In genomic region chr12:120413901-120414695, GRCh38 we compare ENCODE assay signal across 14 cellular contexts. TPM values are rescaled to one million over a fixed set of nuclear protein-coding genes. Genes with fewer than 3 reads are reported as not detected.
DNase-seq lines count a peak whose midpoint lies in the region; ATAC-seq, FAIRE-seq and TF ChIP-seq lines count a peak whose summit lies in the region.
"Had no signal": no experiment of that assay in that cellular context is flagged by ENCODE, and none has a peak within 500 bp of the region (broad histone marks: within the 10 kb centered on the region; RNA-seq: fewer than 3 reads in every experiment).

No MANE protein-coding gene starts in this region.

- H3K9me3 ChIP-seq in A549 = no peaks in the 10 kb centered on the region
- H3K9me3 ChIP-seq in mucosa of descending colon = no peaks in the 10 kb centered on the region
- H3K9me3 ChIP-seq in CD8-positive, alpha-beta memory T cell (ENCODE audit: low read length) = no peaks in the 10 kb centered on the region

- no peaks in the 10 kb centered on the region for H3K36me3 ChIP-seq in mucosa of descending colon (ENCODE audit: low read depth)
- no peaks in the 10 kb centered on the region for H3K36me3 ChIP-seq in CD8-positive, alpha-beta memory T cell (ENCODE audit: insufficient read depth, low read length)
- H3K36me3 ChIP-seq: WERI-Rb-1 had no signal

- no peak overlapping the region for H3K27ac ChIP-seq in A549
- H3K27ac ChIP-seq in CD8-positive, alpha-beta memory T cell (ENCODE audit: low read depth, low read length) = no peak overlapping the region
- H3K27ac ChIP-seq: WERI-Rb-1 had no signal

- H3K9me3 Mint-ChIP-seq in T-cell = no peaks in the 10 kb centered on the region
- H3K9me3 Mint-ChIP-seq in CD8-positive, alpha-beta memory T cell = no peaks in the 10 kb centered on the region
- H3K9me3 Mint-ChIP-seq: IgD-negative memory B cell had no signal

- TF ChIP-seq RAD21 in A549 (conservative IDR thresholded peaks at IDR 0.05 in 1 of 2, IDR thresholded peaks at IDR 0.05 in 1 of 2) = no peak

- no peaks in the 10 kb centered on the region for H3K27me3 ChIP-seq in CD8-positive, alpha-beta memory T cell (ENCODE audit: insufficient read depth, low read length, poor library complexity, severe bottlenecking)

- peaks cover 7 to 10% of the 10 kb centered on the region in 2 donors for H3K27me3 Mint-ChIP-seq in T-cell
- H3K27me3 Mint-ChIP-seq in CD8-positive, alpha-beta memory T cell = peaks cover 7 to 16% of the 10 kb centered on the region in 2 donors

- FAIRE-seq in A549 (lab: Jason Lieb, UNC) = no peak

- TF ChIP-seq POLR2A in A549 (IDR thresholded peaks at IDR 0.05; ENCODE audit: low read length) = no peak

- H3K4me3 Mint-ChIP-seq in T-cell = no peak overlapping the region
- H3K4me3 Mint-ChIP-seq in CD8-positive, alpha-beta memory T cell = no peak overlapping the region
- H3K4me3 Mint-ChIP-seq: IgD-negative memory B cell had no signal

- intact Hi-C loops in Right ventricle myocardium superior (cut with DNase I) (no loop called here), mucosa of descending colon (cut with DNase I, micrococcal nuclease) (no loop called here)

- 76% methylated on average over 13 of the region's 13 CpGs for WGBS in A549 (ENCODE audit: missing lambda C conversion rate)

- TF ChIP-seq CTCF in A549 (IDR thresholded peaks at IDR 0.05) = no peak
- no peak for TF ChIP-seq CTCF in mucosa of descending colon (IDR thresholded peaks at IDR 0.05)

- H3K4me1 ChIP-seq in A549 = no peaks in the 10 kb centered on the region
- no peaks in the 10 kb centered on the region for H3K4me1 ChIP-seq in mucosa of descending colon (ENCODE audit: low read depth)
- H3K4me1 ChIP-seq in CD8-positive, alpha-beta memory T cell (ENCODE audit: insufficient read depth, low read length) = no peaks in the 10 kb centered on the region

- H3K4me1 Mint-ChIP-seq in T-cell = no peaks in the 10 kb centered on the region
- no peaks in the 10 kb centered on the region for H3K4me1 Mint-ChIP-seq in CD8-positive, alpha-beta memory T cell

- H3K4me3 ChIP-seq in A549 (no peak overlapping the region), mucosa of descending colon (no peak overlapping the region)
- no peak overlapping the region for H3K4me3 ChIP-seq in CD8-positive, alpha-beta memory T cell (ENCODE audit: low read length)

- no peaks in the 10 kb centered on the region for H3K36me3 Mint-ChIP-seq in T-cell
- H3K36me3 Mint-ChIP-seq in CD8-positive, alpha-beta memory T cell = peaks cover 0 to 3% (median 0%) of the 10 kb centered on the region in 3 donors
- H3K36me3 Mint-ChIP-seq: IgD-negative memory B cell had no signal

- ATAC-seq in A549 (peak; percentile 49 to 56; a peak in 5 of 6 replicates), Right ventricle myocardium superior (ENCODE audit: poor library complexity) (peak; percentile 83), mucosa of descending colon (peak; percentile 94), T-cell (replicated peaks in 1 of 4) (no peak)

- no peak for DNase-seq in A549 (ENCODE audit: low read depth in 1 of 2, low spot score in 1 of 2)
- peak; percentile 70 for DNase-seq in NCI-H2227 treated with DMSO at 0.1 percent for 48 hours (lab: John Stamatoyannopoulos, UW)
- DNase-seq in Right ventricle myocardium superior = no peak
- peak in 2 of 3 donors; percentile 49 to 57 for DNase-seq in mucosa of descending colon
- no peak for DNase-seq in T-cell
- no peak for DNase-seq in stimulated activated CD4-positive, alpha-beta T cell treated with anti-CD3 and anti-CD28 coated beads, Interleukin-2, amount 100 ng/mL, for 24 hours
- DNase-seq in CD8-positive, alpha-beta memory T cell = no peak
- no peak for DNase-seq in activated effector memory CD4-positive, alpha-beta T cell treated with anti-CD3 and anti-CD28 coated beads, Interleukin-2, amount 50 U/mL, for 16 hours
- DNase-seq: activated T-cell treated with anti-CD3 and anti-CD28 coated beads, Interleukin-2, amount 50 U/mL, for 1 hour; NCI-H2081 treated with DMSO at 0.1 percent for 48 hours; stimulated activated naive CD4-positive, alpha-beta T cell; WERI-Rb-1 had no signal

- no peak for TF ChIP-seq EP300 in A549 (IDR thresholded peaks at IDR 0.05)

- no peak overlapping the region for H3K27ac Mint-ChIP-seq in T-cell
- no peak overlapping the region for H3K27ac Mint-ChIP-seq in CD8-positive, alpha-beta memory T cell

- CTCF ChIA-PET in A549 (lab: Yijun Ruan, JAX) (interaction anchor here (1.0 kb wide), 1 partner anchor 58 kb away, joined by 3 read pairs; no protein-coding TSS in a partner anchor), T-cell (lab: Charles Lee) (no interaction called here)
- CTCF ChIA-PET in CD8-positive, alpha-beta memory T cell (lab: Charles Lee) = no interaction called here

- POLR2A ChIA-PET in A549 (lab: Yijun Ruan, JAX) (interaction anchor here (0.6 kb wide), 1 partner anchor 285 kb away, joined by 3 read pairs; no protein-coding TSS in a partner anchor), T-cell (lab: Charles Lee) (no interaction called here)
- POLR2A ChIA-PET in CD8-positive, alpha-beta memory T cell (lab: Charles Lee) = interaction anchor here (0.6 kb wide), 1 partner anchor 213 kb away, joined by 5 read pairs; no protein-coding TSS in a partner anchor

- H3K4me2 ChIP-seq in A549 = no peak overlapping the region

TF ChIP-seq in A549, 52 proteins besides CTCF, POLR2A, EP300 and RAD21 (continues in another document):
- TF ChIP-seq GATA3 (IDR thresholded peaks at IDR 0.05; ENCODE audit: borderline replicate concordance) = no peak
- TF ChIP-seq ATOH8 (CRISPR knock-in tag; IDR thresholded peaks at IDR 0.05; ENCODE audit: low read depth) = no peak
- TF ChIP-seq CEBPB (IDR thresholded peaks at IDR 0.05) = no peak

RNA-seq across cellular contexts. Expression of gene COX6A1, which starts 23.8 kb away (rescaled TPM):
- polyA plus RNA-seq in A549 (2011; rRNA removed) = 948 and 1,287 TPM in 2 replicates
- 2,005 and 2,029 TPM in 2 replicates for polyA plus RNA-seq in A549 (2012; cell fraction: cytosol; rRNA removed)
- polyA plus RNA-seq in A549 (2012; cell fraction: nucleus; rRNA removed) = 3,876 and 3,914 TPM in 2 replicates
- polyA plus RNA-seq in A549 (2017; fragmentation: RNase III; extraction: RNeasy Plus Mini Kit Qiagen cat#74134 plus additional on column Dnase treatment) = 709 to 768 TPM (median 759 TPM) in 3 replicates
- polyA minus RNA-seq in A549 (2011; rRNA and poly(A)+ RNA removed) = 209 and 257 TPM in 2 replicates
- 119 TPM for total RNA-seq in Right ventricle myocardium superior
- 100 to 1,000 TPM; 509 to 899 (median 865) TPM for total RNA-seq in mucosa of descending colon
- total RNA-seq in T-cell = 100 to 1,000 TPM; 128 to 171 (median 163) TPM
- total RNA-seq in CD8-positive, alpha-beta memory T cell = 100 to 1,000 TPM; 475 TPM
- polyA plus RNA-seq in CD8-positive, alpha-beta memory T cell = 785 TPM

RNA-seq across cellular contexts. Expression of gene TRIAP1, which starts 32.1 kb away (rescaled TPM):
- 97.9 and 114 TPM in 2 replicates for polyA plus RNA-seq in A549 (2011; rRNA removed)
- polyA plus RNA-seq in A549 (2012; cell fraction: cytosol; rRNA removed) = 24.2 and 27.2 TPM in 2 replicates
- polyA plus RNA-seq in A549 (2012; cell fraction: nucleus; rRNA removed) = 6.6 and 9.9 TPM in 2 replicates
- polyA plus RNA-seq in A549 (2017; fragmentation: RNase III; extraction: RNeasy Plus Mini Kit Qiagen cat#74134 plus additional on column Dnase treatment) = 70.9 to 81.9 TPM (median 72.3 TPM) in 3 replicates
- 11.1 and 12.6 TPM in 2 replicates for polyA minus RNA-seq in A549 (2011; rRNA and poly(A)+ RNA removed)
- 15.1 TPM for total RNA-seq in Right ventricle myocardium superior
- 10 to 100 TPM; 14.9 to 16.7 (median 16.3) TPM for total RNA-seq in mucosa of descending colon
- 10 to 100 TPM; 15.9 to 24.0 (median 21.5) TPM for total RNA-seq in T-cell
- total RNA-seq in CD8-positive, alpha-beta memory T cell = 10 to 100 TPM; 87.0 to 88.1 TPM
- 51.6 TPM for polyA plus RNA-seq in CD8-positive, alpha-beta memory T cell

RNA-seq across cellular contexts. Expression of gene GATC, which starts 32.1 kb away (rescaled TPM):
- polyA plus RNA-seq in A549 (2011; rRNA removed) (39.9 and 40.6 TPM in 2 replicates), A549 (2017; fragmentation: RNase III; extraction: RNeasy Plus Mini Kit Qiagen cat#74134 plus additional on column Dnase treatment) (19.7 to 22.5 TPM (median 20.6 TPM) in 3 replicates)
- 12.8 and 14.0 TPM in 2 replicates for polyA plus RNA-seq in A549 (2012; cell fraction: cytosol; rRNA removed)
- 8.3 and 10.1 TPM in 2 replicates for polyA plus RNA-seq in A549 (2012; cell fraction: nucleus; rRNA removed)
- 12.8 and 15.3 TPM in 2 replicates for polyA minus RNA-seq in A549 (2011; rRNA and poly(A)+ RNA removed)
- total RNA-seq in Right ventricle myocardium superior (13.0 TPM), mucosa of descending colon (10 to 100 TPM; 20.6 to 29.5 (median 26.8) TPM), T-cell (10 to 100 TPM; 15.9 to 47.2 (median 30.3) TPM)
- 10 to 100 TPM; 28.6 to 30.6 TPM for total RNA-seq in CD8-positive, alpha-beta memory T cell
- 29.8 TPM for polyA plus RNA-seq in CD8-positive, alpha-beta memory T cell

RNA-seq across cellular contexts. Expression of gene MSI1, which starts 45.1 kb away (rescaled TPM):
- polyA plus RNA-seq in A549 (2011; rRNA removed) = 0.44 and 0.72 TPM in 2 replicates
- polyA plus RNA-seq in A549 (2012; cell fraction: cytosol; rRNA removed) = 1.0 TPM in 2 replicates
- 1.4 and 2.4 TPM in 2 replicates for polyA plus RNA-seq in A549 (2012; cell fraction: nucleus; rRNA removed)
- polyA plus RNA-seq in A549 (2017; fragmentation: RNase III; extraction: RNeasy Plus Mini Kit Qiagen cat#74134 plus additional on column Dnase treatment) = 1.0 to 1.9 TPM (median 1.4 TPM) in 3 replicates
- 0.91 and 1.8 TPM in 2 replicates for polyA minus RNA-seq in A549 (2011; rRNA and poly(A)+ RNA removed)
- 5.4 TPM for total RNA-seq in Right ventricle myocardium superior
- total RNA-seq in mucosa of descending colon = 1 to 10 TPM; 3.7 to 6.3 (median 3.8) TPM
- under 1 TPM in 1 of 5 donors, not detected in 4; 0.15 TPM for total RNA-seq in T-cell
- under 1 TPM; 0.22 TPM for total RNA-seq in CD8-positive, alpha-beta memory T cell
- polyA plus RNA-seq in CD8-positive, alpha-beta memory T cell = not detected
- total RNA-seq: RPMI7951 had no signal
- polyA plus RNA-seq: IgD-negative memory B cell had no signal

RNA-seq across cellular contexts. Expression of gene SRSF9, which starts 55.5 kb away (rescaled TPM):
- polyA plus RNA-seq in A549 (2011; rRNA removed) (173 and 218 TPM in 2 replicates), A549 (2017; fragmentation: RNase III; extraction: RNeasy Plus Mini Kit Qiagen cat#74134 plus additional on column Dnase treatment) (288 to 316 TPM (median 306 TPM) in 3 replicates)
- 254 and 263 TPM in 2 replicates for polyA plus RNA-seq in A549 (2012; cell fraction: cytosol; rRNA removed)
- 103 and 127 TPM in 2 replicates for polyA plus RNA-seq in A549 (2012; cell fraction: nucleus; rRNA removed)
- polyA minus RNA-seq in A549 (2011; rRNA and poly(A)+ RNA removed) = 65.9 and 75.9 TPM in 2 replicates
- total RNA-seq in Right ventricle myocardium superior (38.9 TPM), mucosa of descending colon (100 to 1,000 TPM; 117 to 140 (median 139) TPM), T-cell (100 to 1,000 TPM; 134 to 149 (median 135) TPM)
- 100 to 1,000 TPM; 269 to 272 TPM for total RNA-seq in CD8-positive, alpha-beta memory T cell
- polyA plus RNA-seq in CD8-positive, alpha-beta memory T cell = 214 TPM

Comparison
In these comparisons a context has a peak if more than half of its experiments do, and no peak if none do; other contexts are left out.
1. ATAC-seq: peak in A549 (2 of 2), Right ventricle myocardium superior (single experiment) and mucosa of descending colon (single experiment); none in T-cell (0 of 4).
2. DNase-seq: peak in NCI-H2227 treated with DMSO at 0.1 percent for 48 hours (single experiment) and mucosa of descending colon (2 of 3); none in A549 (0 of 2), Right ventricle myocardium superior (single experiment), T-cell (0 of 34), stimulated activated CD4-positive, alpha-beta T cell treated with anti-CD3 and anti-CD28 coated beads, Interleukin-2, amount 100 ng/mL, for 24 hours (0 of 2), CD8-positive, alpha-beta memory T cell (0 of 5) and activated effector memory CD4-positive, alpha-beta T cell treated with anti-CD3 and anti-CD28 coated beads, Interleukin-2, amount 50 U/mL, for 16 hours (single experiment).
3. POLR2A ChIA-PET loops: an anchor here in A549 (0.6 kb wide) and CD8-positive, alpha-beta memory T cell (0.6 kb wide); none called in T-cell.